ENCODE assay signal across 13 cellular contexts in genomic region chr9:35827486-35827885, GRCh38. TPM values are rescaled to one million over a fixed set of nuclear protein-coding genes. Genes with fewer than 3 reads are reported as not detected.
DNase-seq lines count a peak whose midpoint lies in the region; ATAC-seq and TF ChIP-seq lines count a peak whose summit lies in the region.
"Had no signal": no experiment of that assay in that cellular context is flagged by ENCODE, and none has a peak within 500 bp of the region (broad histone marks: within the 10 kb centered on the region; RNA-seq: fewer than 3 reads in every experiment).

No MANE protein-coding gene starts in this region.

- WGBS in hepatocyte (ENCODE audit: low lambda C conversion rate, missing lambda C conversion rate), result 81% methylated on average over 3 of the region's 3 CpGs

- no peak for ATAC-seq in activated naive CD8-positive, alpha-beta T cell treated with anti-CD3 and anti-CD28 coated beads, Interleukin-2, amount 50 U/mL, for 24 hours
- ATAC-seq in GM18519 (IDR thresholded peaks at IDR 0.05; ENCODE audit: low FRiP score, unreplicated experiment), result no peak
- ATAC-seq: pancreas; stimulated activated naive CD8-positive, alpha-beta T cell treated with anti-CD3 and anti-CD28 coated beads, Interleukin-15, amount 100 ng/mL, for 72 hours had no signal

- no peaks in the 10 kb centered on the region for H3K27me3 ChIP-seq in hepatocyte
- H3K27me3 ChIP-seq: pancreas had no signal

- H3K27ac ChIP-seq in hepatocyte, result no peak overlapping the region
- H3K27ac ChIP-seq: BLaER1 treated with 17β-estradiol and CSF1 and Interleukin-3, amounts not matched to agents 10 nM and 100 nM; pancreas had no signal

- TF ChIP-seq CTCF in glutamatergic neuron (IDR thresholded peaks at IDR 0.05; ENCODE audit: partially characterized antibody, unreplicated experiment), result no peak
- no peak for TF ChIP-seq CTCF in type B pancreatic cell (conservative IDR thresholded peaks at IDR 0.05)
- no peak for TF ChIP-seq CTCF in hepatocyte (IDR thresholded peaks at IDR 0.05; ENCODE audit: poor library complexity)

- H3K9me3 Mint-ChIP-seq in activated naive CD4-positive, alpha-beta T cell treated with anti-CD3 and anti-CD28 coated beads, Interleukin-2, amount 10 ng/mL, durations not matched to agents 7 days and 5 days, result no peaks in the 10 kb centered on the region
- no peaks in the 10 kb centered on the region for H3K9me3 Mint-ChIP-seq in activated naive CD8-positive, alpha-beta T cell treated with anti-CD3 and anti-CD28 coated beads, Interleukin-2, amount 50 U/mL, for 24 hours
- H3K9me3 Mint-ChIP-seq in glutamatergic neuron (ENCODE audit: unreplicated experiment) (peaks cover 11% of the 10 kb centered on the region), type B pancreatic cell (no peaks in the 10 kb centered on the region)
- H3K9me3 Mint-ChIP-seq: stimulated activated naive CD8-positive, alpha-beta T cell treated with anti-CD3 and anti-CD28 coated beads, Interleukin-15, amount 100 ng/mL, for 72 hours had no signal

- no peak for DNase-seq in activated naive CD4-positive, alpha-beta T cell treated with anti-CD3 and anti-CD28 coated beads, Interleukin-2, amount 10 ng/mL, durations not matched to agents 7 days and 5 days
- no peak for DNase-seq in activated naive CD4-positive, alpha-beta T cell treated with Interleukin-2 at 50 U/mL for 16 hours
- DNase-seq in activated naive CD8-positive, alpha-beta T cell treated with anti-CD3 and anti-CD28 coated beads, Interleukin-2, amount 50 U/mL, for 24 hours, result no peak
- DNase-seq in glutamatergic neuron (no peak), type B pancreatic cell (ENCODE audit: extremely low spot score, unreplicated experiment) (no peak), DMS 273 treated with DMSO at 0.1 percent for 48 hours (lab: John Stamatoyannopoulos, UW) (no peak), hepatocyte (ENCODE audit: low spot score) (no peak)
- DNase-seq: activated gamma-delta T cell treated with Interleukin-2 at 50 U/mL for 16 hours; pancreas; stimulated activated naive CD8-positive, alpha-beta T cell treated with anti-CD3 and anti-CD28 coated beads, Interleukin-15, amount 100 ng/mL, for 72 hours had no signal

- H2AFZ ChIP-seq in hepatocyte, result no peak overlapping the region

- CTCF ChIA-PET in activated naive CD4-positive, alpha-beta T cell treated with anti-CD3 and anti-CD28 coated beads, Interleukin-2, amount 10 ng/mL, durations not matched to agents 7 days and 5 days (lab: Charles Lee), result interaction anchor here (2.0 to 7.6 kb wide), 4 partner anchors 13 to 54 kb away, joined by 9 to 97 read pairs (median 38); partner anchors contain the start of gene HINT2

- H3K27ac Mint-ChIP-seq in activated naive CD4-positive, alpha-beta T cell treated with anti-CD3 and anti-CD28 coated beads, Interleukin-2, amount 10 ng/mL, durations not matched to agents 7 days and 5 days, result no peak overlapping the region
- H3K27ac Mint-ChIP-seq in activated naive CD8-positive, alpha-beta T cell treated with anti-CD3 and anti-CD28 coated beads, Interleukin-2, amount 50 U/mL, for 24 hours, result no peak overlapping the region
- H3K27ac Mint-ChIP-seq in glutamatergic neuron (ENCODE audit: unreplicated experiment), result peak overlapping the region; percentile 21
- no peak overlapping the region for H3K27ac Mint-ChIP-seq in type B pancreatic cell
- H3K27ac Mint-ChIP-seq: stimulated activated naive CD8-positive, alpha-beta T cell treated with anti-CD3 and anti-CD28 coated beads, Interleukin-15, amount 100 ng/mL, for 72 hours had no signal

- H3K4me3 Mint-ChIP-seq in activated naive CD4-positive, alpha-beta T cell treated with anti-CD3 and anti-CD28 coated beads, Interleukin-2, amount 10 ng/mL, durations not matched to agents 7 days and 5 days, result peak overlapping the region; percentile 91
- peak overlapping the region; percentile 3 for H3K4me3 Mint-ChIP-seq in activated naive CD8-positive, alpha-beta T cell treated with anti-CD3 and anti-CD28 coated beads, Interleukin-2, amount 50 U/mL, for 24 hours
- no peak overlapping the region for H3K4me3 Mint-ChIP-seq in glutamatergic neuron (ENCODE audit: unreplicated experiment)
- H3K4me3 Mint-ChIP-seq in type B pancreatic cell, result peak overlapping the region; percentile 28

- H3K36me3 ChIP-seq in hepatocyte (replicated peaks; ENCODE audit: insufficient read depth, low read depth), result no peaks in the 10 kb centered on the region
- H3K36me3 ChIP-seq: BLaER1 treated with 17β-estradiol and CSF1 and Interleukin-3, amounts not matched to agents 10 nM and 100 nM; pancreas had no signal

- H3K4me1 ChIP-seq in hepatocyte (ENCODE audit: insufficient read depth), result peaks cover 22% of the 10 kb centered on the region

- no peaks in the 10 kb centered on the region for H3K36me3 Mint-ChIP-seq in activated naive CD4-positive, alpha-beta T cell treated with anti-CD3 and anti-CD28 coated beads, Interleukin-2, amount 10 ng/mL, durations not matched to agents 7 days and 5 days
- H3K36me3 Mint-ChIP-seq in activated naive CD8-positive, alpha-beta T cell treated with anti-CD3 and anti-CD28 coated beads, Interleukin-2, amount 50 U/mL, for 24 hours (ENCODE audit: low read depth), result no peaks in the 10 kb centered on the region
- H3K36me3 Mint-ChIP-seq in glutamatergic neuron (ENCODE audit: unreplicated experiment) (peaks cover 4% of the 10 kb centered on the region), type B pancreatic cell (no peaks in the 10 kb centered on the region)

- H3K9me3 ChIP-seq in hepatocyte (ENCODE audit: low read depth), result no peaks in the 10 kb centered on the region
- H3K9me3 ChIP-seq: BLaER1 treated with 17β-estradiol and CSF1 and Interleukin-3, amounts not matched to agents 10 nM and 100 nM; pancreas had no signal

- no peaks in the 10 kb centered on the region for H3K9me2 ChIP-seq in hepatocyte (replicated peaks; ENCODE audit: insufficient read depth)

- H3K4me2 ChIP-seq in hepatocyte, result no peak overlapping the region

- peaks cover 30% of the 10 kb centered on the region for H3K4me1 Mint-ChIP-seq in activated naive CD4-positive, alpha-beta T cell treated with anti-CD3 and anti-CD28 coated beads, Interleukin-2, amount 10 ng/mL, durations not matched to agents 7 days and 5 days
- H3K4me1 Mint-ChIP-seq in activated naive CD8-positive, alpha-beta T cell treated with anti-CD3 and anti-CD28 coated beads, Interleukin-2, amount 50 U/mL, for 24 hours, result peaks cover 17% of the 10 kb centered on the region
- peaks cover 32% of the 10 kb centered on the region for H3K4me1 Mint-ChIP-seq in glutamatergic neuron (ENCODE audit: low read depth, unreplicated experiment)
- H3K4me1 Mint-ChIP-seq in type B pancreatic cell (ENCODE audit: unreplicated experiment), result peaks cover 40% of the 10 kb centered on the region

- peaks cover 24% of the 10 kb centered on the region for H3K79me2 ChIP-seq in hepatocyte

- H3K27me3 Mint-ChIP-seq in activated naive CD4-positive, alpha-beta T cell treated with anti-CD3 and anti-CD28 coated beads, Interleukin-2, amount 10 ng/mL, durations not matched to agents 7 days and 5 days, result peaks cover 36% of the 10 kb centered on the region
- peaks cover 2% of the 10 kb centered on the region for H3K27me3 Mint-ChIP-seq in activated naive CD8-positive, alpha-beta T cell treated with anti-CD3 and anti-CD28 coated beads, Interleukin-2, amount 50 U/mL, for 24 hours
- H3K27me3 Mint-ChIP-seq in glutamatergic neuron (ENCODE audit: unreplicated experiment), result peaks cover 9% of the 10 kb centered on the region
- no peaks in the 10 kb centered on the region for H3K27me3 Mint-ChIP-seq in type B pancreatic cell

- no peak overlapping the region for H3K4me3 ChIP-seq in hepatocyte
- H3K4me3 ChIP-seq: BLaER1 treated with 17β-estradiol and CSF1 and Interleukin-3, amounts not matched to agents 10 nM and 100 nM; pancreas had no signal

- no peaks in the 10 kb centered on the region for H4K20me1 ChIP-seq in hepatocyte (ENCODE audit: insufficient read depth, poor library complexity, severe bottlenecking)
- H4K20me1 ChIP-seq: BLaER1 treated with 17β-estradiol and CSF1 and Interleukin-3, amounts not matched to agents 10 nM and 100 nM had no signal

RNA-seq across cellular contexts. Expression of gene FAM221B, which starts 1.0 kb away (rescaled TPM):
- not detected for total RNA-seq in glutamatergic neuron (ENCODE audit: unreplicated experiment)
- 1.1 TPM in 1 of 2 replicates, not detected in the other for total RNA-seq in type B pancreatic cell (ENCODE audit: low replicate concordance)
- not detected in 2 replicates for total RNA-seq in hepatocyte
- 0.26 TPM in 1 of 2 replicates, not detected in the other for polyA plus RNA-seq in hepatocyte
- total RNA-seq: pancreas had no signal
- polyA plus RNA-seq: keratinocyte had no signal

RNA-seq across cellular contexts. Expression of gene TMEM8B, which starts 1.5 kb away (rescaled TPM):
- total RNA-seq in glutamatergic neuron (ENCODE audit: unreplicated experiment) (44.4 TPM), type B pancreatic cell (ENCODE audit: low replicate concordance) (13.8 and 27.2 TPM in 2 replicates), hepatocyte (7.5 and 12.3 TPM in 2 replicates)
- polyA plus RNA-seq in hepatocyte, result 13.4 and 14.6 TPM in 2 replicates

RNA-seq across cellular contexts. Expression of gene HINT2, which starts 12.6 kb away (rescaled TPM):
- total RNA-seq in glutamatergic neuron (ENCODE audit: unreplicated experiment), result 48.1 TPM
- total RNA-seq in type B pancreatic cell (ENCODE audit: low replicate concordance), result 41.7 and 51.1 TPM in 2 replicates
- 31.9 and 45.7 TPM in 2 replicates for total RNA-seq in hepatocyte
- 81.4 and 87.3 TPM in 2 replicates for polyA plus RNA-seq in hepatocyte

RNA-seq across cellular contexts. Expression of gene SPAG8, which starts 15.4 kb away (rescaled TPM):
- total RNA-seq in glutamatergic neuron (ENCODE audit: unreplicated experiment) (not detected), type B pancreatic cell (ENCODE audit: low replicate concordance) (0.71 and 14.2 TPM in 2 replicates), hepatocyte (0.10 and 1.4 TPM in 2 replicates)
- 0.55 and 0.63 TPM in 2 replicates for polyA plus RNA-seq in hepatocyte

RNA-seq across cellular contexts. Expression of gene NPR2, which starts 36.1 kb away (rescaled TPM):
- total RNA-seq in glutamatergic neuron (ENCODE audit: unreplicated experiment) (357 TPM), type B pancreatic cell (ENCODE audit: low replicate concordance) (4.2 and 23.3 TPM in 2 replicates), hepatocyte (12.8 and 13.9 TPM in 2 replicates)
- polyA plus RNA-seq in hepatocyte, result 12.2 and 14.4 TPM in 2 replicates
